Comparison of ENCODE assay signal across 26 cellular contexts in the genomic region with DNA sequence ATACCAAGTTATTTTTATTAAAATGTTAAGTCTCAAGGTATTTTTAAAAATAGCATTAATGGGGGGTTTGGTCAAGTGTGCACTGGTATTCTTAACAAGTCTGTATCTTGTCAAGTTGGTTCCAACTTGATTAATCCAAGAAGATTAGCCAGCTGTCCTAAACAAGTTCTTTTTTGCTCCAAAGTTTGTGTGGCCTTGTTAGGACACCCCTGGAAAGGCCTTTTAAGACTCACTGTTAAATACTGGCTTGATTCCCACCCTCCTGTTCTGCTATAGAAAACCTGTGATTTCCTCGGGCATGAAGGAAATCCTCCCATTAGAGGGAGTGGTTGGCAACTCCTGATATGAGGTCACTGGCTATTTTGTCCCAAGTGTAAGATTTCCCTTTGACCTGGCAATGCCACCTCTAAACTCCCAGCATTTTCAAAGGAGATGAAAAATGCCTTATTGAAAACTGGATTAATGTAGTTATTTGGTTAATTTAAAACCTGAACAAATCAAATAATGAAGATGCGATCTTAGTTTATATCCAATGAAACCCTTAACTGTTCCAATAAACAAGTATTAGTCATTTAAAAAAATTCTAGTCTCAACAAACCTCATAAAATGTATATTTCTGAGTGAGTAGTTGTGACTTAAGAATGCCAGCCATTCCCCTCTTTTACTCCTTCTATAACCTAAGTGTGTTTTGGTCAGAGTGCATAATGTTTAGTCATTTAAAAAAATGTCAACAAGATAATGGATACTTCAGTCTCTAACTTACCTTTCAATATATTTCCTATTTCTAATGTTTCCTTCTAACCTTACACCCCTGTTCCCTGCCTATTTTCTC.
A peak's percentile ranks its signal among the peaks of the same experiment; 100 is the strongest.
DNase-seq lines count a peak whose midpoint lies in the region; ATAC-seq, FAIRE-seq and TF ChIP-seq lines count a peak whose summit lies in the region.
"Had no signal": no experiment of that assay in that cellular context is flagged by ENCODE, and none has a peak within 500 bp of the region (broad histone marks: within the 10 kb centered on the region; RNA-seq: fewer than 3 reads in every experiment).

No MANE protein-coding gene starts in this region.

- intact Hi-C loops in left ventricle myocardium superior (cut with micrococcal nuclease) (no loop called here), kidney (cut with DNase I) (no loop called here)

- ATAC-seq in left ventricle myocardium superior (no peak), GM18873 (IDR thresholded peaks at IDR 0.05; ENCODE audit: low FRiP score, unreplicated experiment) (no peak)

- no peak overlapping the region for H3K27ac Mint-ChIP-seq in CD8-positive, alpha-beta memory T cell
- H3K27ac Mint-ChIP-seq: activated B cell treated with CpG ODN at 0.5 μM for 24 hours; dendritic cell treated with granulocyte-macrophage colony-stimulating factor and Interleukin-4, amounts not matched to agents 40 ng/mL and 50 ng/mL, for 4 days; nephron progenitor cell; progenitor cell of endocrine pancreas had no signal

- H3K36me3 Mint-ChIP-seq in CD8-positive, alpha-beta memory T cell: no peaks in the 10 kb centered on the region

- H3K4me3 ChIP-seq in right atrium auricular region (no peak overlapping the region), kidney (ENCODE audit: low read length in 2 of 2) (no peak overlapping the region)
- no peak overlapping the region for H3K4me3 ChIP-seq in CD8-positive, alpha-beta memory T cell (ENCODE audit: low read length)
- H3K4me3 ChIP-seq: BLaER1, SJSA1, stomach had no signal

- H3K27me3 Mint-ChIP-seq in CD8-positive, alpha-beta memory T cell: peaks cover 2 to 4% of the 10 kb centered on the region in 2 donors
- H3K27me3 Mint-ChIP-seq: dendritic cell treated with granulocyte-macrophage colony-stimulating factor and Interleukin-4, amounts not matched to agents 40 ng/mL and 50 ng/mL, for 4 days; progenitor cell of endocrine pancreas had no signal

- TF ChIP-seq CTCF in right atrium auricular region (IDR thresholded peaks at IDR 0.05) (no peak), kidney (IDR thresholded peaks at IDR 0.05; ENCODE audit: borderline replicate concordance, extremely low read depth, insufficient read depth) (no peak)

- H3K9ac ChIP-seq in kidney (ENCODE audit: low read length in 2 of 2): no peak overlapping the region
- H3K9ac ChIP-seq: BLaER1 had no signal

- CTCF ChIA-PET in CD8-positive, alpha-beta memory T cell (lab: Charles Lee): no interaction called here

- H3K36me3 ChIP-seq in right atrium auricular region (no peaks in the 10 kb centered on the region), kidney (ENCODE audit: control insufficient read depth in 1 of 2, insufficient read depth in 2 of 2, low read length in 2 of 2) (no peaks in the 10 kb centered on the region)
- no peaks in the 10 kb centered on the region for H3K36me3 ChIP-seq in CD8-positive, alpha-beta memory T cell (ENCODE audit: insufficient read depth, low read length)
- H3K36me3 ChIP-seq: BLaER1, SJSA1, stomach had no signal

- no peak for FAIRE-seq in kidney (lab: Jason Lieb, UNC)
- FAIRE-seq: bronchial epithelial cell, D721Med, islet of Langerhans, urothelium cell line had no signal

- no peaks in the 10 kb centered on the region for H3K4me1 Mint-ChIP-seq in CD8-positive, alpha-beta memory T cell
- H3K4me1 Mint-ChIP-seq: activated B cell treated with CpG ODN at 0.5 μM for 24 hours, nephron progenitor cell had no signal

- H3K27ac ChIP-seq in right atrium auricular region (peak overlapping the region; percentile 67 to 78), epithelial cell of prostate (peak overlapping the region; percentile 77), kidney (ENCODE audit: low read depth in 2 of 2, low read length in 2 of 2) (peak overlapping the region in 1 of 2 donors; percentile 80)
- no peak overlapping the region for H3K27ac ChIP-seq in CD8-positive, alpha-beta memory T cell (ENCODE audit: low read depth, low read length)
- H3K27ac ChIP-seq: SJSA1 had no signal

- peaks cover 0 to 9% (median 6%) of the 10 kb centered on the region in 5 donors for H3K9me3 Mint-ChIP-seq in CD8-positive, alpha-beta memory T cell

- H3K9me3 ChIP-seq in right atrium auricular region (no peaks in the 10 kb centered on the region), kidney (ENCODE audit: control insufficient read depth in 1 of 2, low read length in 2 of 2) (no peaks in the 10 kb centered on the region)
- H3K9me3 ChIP-seq in CD8-positive, alpha-beta memory T cell (ENCODE audit: low read length): no peaks in the 10 kb centered on the region
- H3K9me3 ChIP-seq: BLaER1, SJSA1 had no signal

- peaks cover 0 to 19% of the 10 kb centered on the region in 2 donors for H3K4me1 ChIP-seq in right atrium auricular region
- H3K4me1 ChIP-seq in kidney (ENCODE audit: control insufficient read depth in 1 of 2, insufficient read depth in 1 of 2, low read depth in 1 of 2, low read length in 2 of 2): peaks cover 23 to 26% of the 10 kb centered on the region in 2 donors
- H3K4me1 ChIP-seq in CD8-positive, alpha-beta memory T cell (ENCODE audit: insufficient read depth, low read length): no peaks in the 10 kb centered on the region
- H3K4me1 ChIP-seq: SJSA1 had no signal

- H3K27me3 ChIP-seq in right atrium auricular region: no peaks in the 10 kb centered on the region
- H3K27me3 ChIP-seq in CD8-positive, alpha-beta memory T cell (ENCODE audit: insufficient read depth, low read length, poor library complexity, severe bottlenecking): no peaks in the 10 kb centered on the region
- H3K27me3 ChIP-seq: BLaER1, SJSA1, stomach had no signal

- POLR2A ChIA-PET in CD8-positive, alpha-beta memory T cell (lab: Charles Lee): no interaction called here

- no peak overlapping the region for H3K4me3 Mint-ChIP-seq in CD8-positive, alpha-beta memory T cell
- H3K4me3 Mint-ChIP-seq: activated B cell treated with CpG ODN at 0.5 μM for 24 hours; dendritic cell treated with granulocyte-macrophage colony-stimulating factor and Interleukin-4, amounts not matched to agents 40 ng/mL and 50 ng/mL, for 4 days; nephron progenitor cell had no signal

- DNase-seq in right atrium auricular region (ENCODE audit: low spot score) (no peak), left ventricle myocardium superior (no peak), epithelial cell of prostate (ENCODE audit: low read depth, low spot score) (no peak), renal cortical epithelial cell (ENCODE audit: low read depth) (peak; percentile 42), kidney (no peak), NCI-H2081 treated with DMSO at 0.1 percent for 48 hours (lab: John Stamatoyannopoulos, UW) (no peak)
- DNase-seq in CD8-positive, alpha-beta memory T cell: no peak
- DNase-seq: activated B cell treated with CpG ODN at 0.5 μM for 24 hours; activated CD4-positive, alpha-beta T cell treated with anti-CD3 and anti-CD28 coated beads, Interleukin-2, amount 50 U/mL, for 48 hours; activated effector memory CD4-positive, alpha-beta T cell treated with anti-CD3 and anti-CD28 coated beads, Interleukin-2, amount 50 U/mL, for 16 hours; hypothalamus; IMR-90; mesendoderm; MM.1S; NCI-H774; nephron progenitor cell; stomach had no signal
